ENCODE assay signal across 20 cellular contexts in the genomic region with DNA sequence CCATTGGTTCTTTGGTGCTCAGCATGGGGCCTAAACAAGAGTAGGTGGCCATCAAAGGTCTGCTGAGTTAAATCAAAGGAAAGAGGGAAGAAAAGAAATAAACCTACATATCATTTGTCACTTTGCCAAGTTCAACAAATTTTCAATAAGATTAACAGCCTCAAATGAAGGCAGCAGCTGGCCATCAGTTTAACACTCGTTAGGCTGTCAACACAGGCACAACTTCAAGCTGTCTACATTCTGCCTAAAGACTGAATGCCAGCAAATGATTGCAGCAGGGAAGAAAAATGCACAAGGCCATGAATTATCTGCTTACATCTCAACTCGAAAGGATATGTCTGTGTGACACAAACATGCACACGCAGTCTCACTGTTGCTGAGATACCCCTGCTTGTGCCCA. TPM values are rescaled to one million over a fixed set of nuclear protein-coding genes. Genes with fewer than 3 reads are reported as not detected.
DNase-seq lines count a peak whose midpoint lies in the region; ATAC-seq and TF ChIP-seq lines count a peak whose summit lies in the region.
"Had no signal": no experiment of that assay in that cellular context is flagged by ENCODE, and none has a peak within 500 bp of the region (broad histone marks: within the 10 kb centered on the region; RNA-seq: fewer than 3 reads in every experiment).

No MANE protein-coding gene starts in this region.

- no peak overlapping the region for H4K8ac ChIP-seq in neuronal stem cell (ENCODE audit: low read depth, low read length)

- H2AK5ac ChIP-seq in neuronal stem cell (ENCODE audit: low read depth, low read length): no peak overlapping the region

- CTCF ChIA-PET in HEK293 (lab: Yijun Ruan, JAX): no interaction called here

- peak; percentile 14 for DNase-seq in NCI-H1105 treated with DMSO at 0.1 percent for 48 hours (lab: John Stamatoyannopoulos, UW)
- DNase-seq in NCI-H1105 (lab: John Stamatoyannopoulos, UW): no peak
- peak; percentile 96 for DNase-seq in NCI-H69 (lab: John Stamatoyannopoulos, UW)
- DNase-seq in neuronal stem cell (ENCODE audit: low spot score): no peak
- no peak for DNase-seq in foreskin melanocyte
- DNase-seq in foreskin keratinocyte: no peak
- DNase-seq: 8988T, C1 segment of cervical spinal cord, DMS53, MV-4-11, NCI-H146, NCI-H510A treated with DMSO at 0.1 percent for 48 hours, Peyer's patch, Right ventricle myocardium superior, SK-N-SH had no signal

- no peak overlapping the region for H2BK120ac ChIP-seq in neuronal stem cell (ENCODE audit: low read depth, low read length)

- H3K4me2 ChIP-seq in neuronal stem cell (ENCODE audit: insufficient read depth, low read length, poor library complexity, severe bottlenecking): no peak overlapping the region
- H3K4me2 ChIP-seq: SK-N-SH had no signal

- H3K4ac ChIP-seq in neuronal stem cell (ENCODE audit: low read length): no peak overlapping the region

- H3K27me3 ChIP-seq in neuronal stem cell (ENCODE audit: control insufficient read depth in 3 of 3, insufficient read depth in 3 of 3, low read depth in 1 of 3, low read length in 3 of 3) (no peaks in the 10 kb centered on the region), foreskin keratinocyte (no peaks in the 10 kb centered on the region)
- H3K27me3 ChIP-seq: Peyer's patch had no signal

- no peaks in the 10 kb centered on the region for H3K4me1 ChIP-seq in HEK293 (ENCODE audit: control insufficient read depth, insufficient read depth, low read length)
- peaks cover 0 to 10% of the 10 kb centered on the region in 2 donors for H3K4me1 ChIP-seq in neuronal stem cell (ENCODE audit: control insufficient read depth in 2 of 2, insufficient read depth in 1 of 2, low read depth in 1 of 2, low read length in 2 of 2)
- no peaks in the 10 kb centered on the region for H3K4me1 ChIP-seq in foreskin keratinocyte
- H3K4me1 ChIP-seq: HAP-1, Peyer's patch had no signal

- no peak overlapping the region for H3K23ac ChIP-seq in neuronal stem cell (ENCODE audit: low read depth, low read length, poor library complexity)

- H2BK12ac ChIP-seq in neuronal stem cell (ENCODE audit: low read length): no peak overlapping the region

- POLR2A ChIA-PET in HEK293 (lab: Yijun Ruan, JAX): no interaction called here

- no peak overlapping the region for H2AFZ ChIP-seq in neuronal stem cell (ENCODE audit: low read length)

- H3K27ac ChIP-seq in HEK293 (ENCODE audit: extremely low read depth, low read depth, low read length): no peak overlapping the region
- H3K27ac ChIP-seq in neuronal stem cell (replicated peaks; ENCODE audit: low read length): no peak overlapping the region
- no peak overlapping the region for H3K27ac ChIP-seq in foreskin keratinocyte
- H3K27ac ChIP-seq: Peyer's patch had no signal

- H3K18ac ChIP-seq in neuronal stem cell (ENCODE audit: low read length): no peak overlapping the region

- H3K4me3 ChIP-seq in HEK293 (ENCODE audit: low read depth, low read length): no peak overlapping the region
- no peak overlapping the region for H3K4me3 ChIP-seq in neuronal stem cell (ENCODE audit: low read length in 2 of 2)
- H3K4me3 ChIP-seq: GM12878, HAP-1, Peyer's patch had no signal

- no peak for TF ChIP-seq CTCF in HEK293 (tag by site-specific recombination; IDR thresholded peaks at IDR 0.05)
- no peak for TF ChIP-seq CTCF in foreskin keratinocyte (conservative IDR thresholded peaks at IDR 0.05)

- no peak overlapping the region for H2BK15ac ChIP-seq in neuronal stem cell (ENCODE audit: low read length)

- H3K9ac ChIP-seq in neuronal stem cell (ENCODE audit: low read depth, low read length, poor library complexity): peak overlapping the region; percentile 18
- H3K9ac ChIP-seq: SK-N-SH had no signal

- WGBS in neuronal stem cell (ENCODE audit: extremely low coverage in 2 of 2, insufficient read length in 2 of 2, insufficient replicate concordance in 1 of 2), 2 donors: no CpG with 5 or more reads among the region's 3 CpGs

- H3K14ac ChIP-seq in neuronal stem cell (ENCODE audit: low read length): no peak overlapping the region

- H3K9me3 ChIP-seq in HEK293 (ENCODE audit: control insufficient read depth, insufficient read depth, low read depth, low read length) (no peaks in the 10 kb centered on the region), neuronal stem cell (replicated peaks in 1 of 2; ENCODE audit: control insufficient read depth in 2 of 2, insufficient read depth in 1 of 2, low read depth in 1 of 2, low read length in 2 of 2) (no peaks in the 10 kb centered on the region)
- H3K9me3 ChIP-seq: HAP-1, Peyer's patch, SK-N-SH had no signal

- no peak overlapping the region for H4K91ac ChIP-seq in neuronal stem cell (ENCODE audit: low read depth, low read length, poor library complexity)

- no peaks in the 10 kb centered on the region for H3K79me1 ChIP-seq in neuronal stem cell (ENCODE audit: low read depth, low read length)

- ATAC-seq in foreskin keratinocyte: no peak
- ATAC-seq in HG03039 (IDR thresholded peaks at IDR 0.05; ENCODE audit: unreplicated experiment): no peak
- ATAC-seq: GM12878 had no signal

- no peak overlapping the region for H2BK5ac ChIP-seq in neuronal stem cell (ENCODE audit: low read length)

- H3K36me3 ChIP-seq in HEK293 (ENCODE audit: control insufficient read depth in 2 of 2, insufficient read depth in 1 of 2, low read length in 2 of 2): peaks cover 0 to 71% of the 10 kb centered on the region in 2 experiments; a peak in 1 of 3 replicates
- peaks cover 0 to 30% of the 10 kb centered on the region in 2 donors for H3K36me3 ChIP-seq in neuronal stem cell (replicated peaks in 1 of 2; ENCODE audit: control insufficient read depth in 2 of 2, insufficient read depth in 2 of 2, low read length in 2 of 2)

TF ChIP-seq in HEK293, 187 proteins besides CTCF, POLR2A, EP300 and RAD21 (continues in another document):
- TF ChIP-seq ZBTB6 (tag by site-specific recombination; IDR thresholded peaks at IDR 0.05): no peak
- TF ChIP-seq MZF1 (tag by site-specific recombination; IDR thresholded peaks at IDR 0.05; ENCODE audit: borderline replicate concordance): no peak
- 0 out of 2 replicates have a peak, but pooled peaks have one; percentile 7 for TF ChIP-seq ZBTB17 (tag by site-specific recombination; IDR thresholded peaks at IDR 0.05)
- no peak for TF ChIP-seq ZNF596 (tag by site-specific recombination; IDR thresholded peaks at IDR 0.05)
- no peak for TF ChIP-seq ZNF423 (tag by site-specific recombination; IDR thresholded peaks at IDR 0.05)
- peak; percentile 35 for TF ChIP-seq ZNF335 (tag by site-specific recombination; conservative IDR thresholded peaks at IDR 0.05)
- no peak for TF ChIP-seq GLI2 (tag by site-specific recombination; IDR thresholded peaks at IDR 0.05; ENCODE audit: borderline replicate concordance, low read depth)
- TF ChIP-seq, protein P1, sequence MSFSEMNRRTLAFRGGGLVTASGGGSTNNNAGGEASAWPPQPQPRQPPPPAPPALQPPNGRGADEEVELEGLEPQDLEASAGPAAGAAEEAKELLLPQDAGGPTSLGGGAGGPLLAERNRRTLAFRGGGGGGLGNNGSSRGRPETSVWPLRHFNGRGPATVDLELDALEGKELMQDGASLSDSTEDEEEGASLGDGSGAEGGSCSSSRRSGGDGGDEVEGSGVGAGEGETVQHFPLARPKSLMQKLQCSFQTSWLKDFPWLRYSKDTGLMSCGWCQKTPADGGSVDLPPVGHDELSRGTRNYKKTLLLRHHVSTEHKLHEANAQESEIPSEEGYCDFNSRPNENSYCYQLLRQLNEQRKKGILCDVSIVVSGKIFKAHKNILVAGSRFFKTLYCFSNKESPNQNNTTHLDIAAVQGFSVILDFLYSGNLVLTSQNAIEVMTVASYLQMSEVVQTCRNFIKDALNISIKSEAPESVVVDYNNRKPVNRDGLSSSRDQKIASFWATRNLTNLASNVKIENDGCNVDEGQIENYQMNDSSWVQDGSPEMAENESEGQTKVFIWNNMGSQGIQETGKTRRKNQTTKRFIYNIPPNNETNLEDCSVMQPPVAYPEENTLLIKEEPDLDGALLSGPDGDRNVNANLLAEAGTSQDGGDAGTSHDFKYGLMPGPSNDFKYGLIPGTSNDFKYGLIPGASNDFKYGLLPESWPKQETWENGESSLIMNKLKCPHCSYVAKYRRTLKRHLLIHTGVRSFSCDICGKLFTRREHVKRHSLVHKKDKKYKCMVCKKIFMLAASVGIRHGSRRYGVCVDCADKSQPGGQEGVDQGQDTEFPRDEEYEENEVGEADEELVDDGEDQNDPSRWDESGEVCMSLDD (tag by site-specific recombination; IDR thresholded peaks at IDR 0.05): no peak
- peak; percentile 44; the same call in 1 of the 2 replicates for TF ChIP-seq OSR2 (tag by site-specific recombination; IDR thresholded peaks at IDR 0.05)
- TF ChIP-seq, protein P2, sequence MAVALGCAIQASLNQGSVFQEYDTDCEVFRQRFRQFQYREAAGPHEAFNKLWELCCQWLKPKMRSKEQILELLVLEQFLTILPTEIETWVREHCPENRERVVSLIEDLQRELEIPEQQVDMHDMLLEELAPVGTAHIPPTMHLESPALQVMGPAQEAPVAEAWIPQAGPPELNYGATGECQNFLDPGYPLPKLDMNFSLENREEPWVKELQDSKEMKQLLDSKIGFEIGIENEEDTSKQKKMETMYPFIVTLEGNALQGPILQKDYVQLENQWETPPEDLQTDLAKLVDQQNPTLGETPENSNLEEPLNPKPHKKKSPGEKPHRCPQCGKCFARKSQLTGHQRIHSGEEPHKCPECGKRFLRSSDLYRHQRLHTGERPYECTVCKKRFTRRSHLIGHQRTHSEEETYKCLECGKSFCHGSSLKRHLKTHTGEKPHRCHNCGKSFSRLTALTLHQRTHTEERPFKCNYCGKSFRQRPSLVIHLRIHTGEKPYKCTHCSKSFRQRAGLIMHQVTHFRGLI (tag by site-specific recombination; IDR thresholded peaks at IDR 0.05): no peak
- TF ChIP-seq TRIM28 (IDR thresholded peaks at IDR 0.05; ENCODE audit: borderline replicate concordance, low read length): no peak

RNA-seq across cellular contexts. Expression of gene TRIM66, which starts 40.2 kb away (rescaled TPM):
- 1.3 TPM for polyA plus RNA-seq in neuronal stem cell (2013, experiment 1 of 2)
- 1.3 TPM for polyA plus RNA-seq in neuronal stem cell (2013, experiment 2 of 2)
- 2.2 and 2.5 TPM in 2 replicates for total RNA-seq in foreskin keratinocyte
- 0.40 and 0.45 TPM in 2 replicates for polyA plus RNA-seq in foreskin keratinocyte

RNA-seq across cellular contexts. Expression of gene RPL27A, which starts 40.4 kb away (rescaled TPM):
- polyA plus RNA-seq in neuronal stem cell (2013, experiment 1 of 2): 2,211 TPM
- 2,173 TPM for polyA plus RNA-seq in neuronal stem cell (2013, experiment 2 of 2)
- 1,979 and 2,135 TPM in 2 replicates for total RNA-seq in foreskin keratinocyte
- polyA plus RNA-seq in foreskin keratinocyte: 3,013 and 3,395 TPM in 2 replicates

RNA-seq across cellular contexts. Expression of gene STK33, which starts 48.2 kb away (rescaled TPM):
- polyA plus RNA-seq in neuronal stem cell (2013, experiment 1 of 2): 35.2 TPM
- polyA plus RNA-seq in neuronal stem cell (2013, experiment 2 of 2): 33.3 TPM
- 0.39 and 0.54 TPM in 2 replicates for total RNA-seq in foreskin keratinocyte
- 0.37 and 0.43 TPM in 2 replicates for polyA plus RNA-seq in foreskin keratinocyte
- total RNA-seq: HT-29 had no signal

Comparison
In these comparisons a context has a peak if more than half of its experiments do, and no peak if none do; other contexts are left out.
1. DNase-seq: peak in NCI-H1105 treated with DMSO at 0.1 percent for 48 hours (single experiment) and NCI-H69 (single experiment); none in NCI-H1105 (single experiment), neuronal stem cell (single experiment), foreskin melanocyte (single experiment) and foreskin keratinocyte (0 of 2).